7 cellular contexts compared by ENCODE assay signal in the genomic region with DNA sequence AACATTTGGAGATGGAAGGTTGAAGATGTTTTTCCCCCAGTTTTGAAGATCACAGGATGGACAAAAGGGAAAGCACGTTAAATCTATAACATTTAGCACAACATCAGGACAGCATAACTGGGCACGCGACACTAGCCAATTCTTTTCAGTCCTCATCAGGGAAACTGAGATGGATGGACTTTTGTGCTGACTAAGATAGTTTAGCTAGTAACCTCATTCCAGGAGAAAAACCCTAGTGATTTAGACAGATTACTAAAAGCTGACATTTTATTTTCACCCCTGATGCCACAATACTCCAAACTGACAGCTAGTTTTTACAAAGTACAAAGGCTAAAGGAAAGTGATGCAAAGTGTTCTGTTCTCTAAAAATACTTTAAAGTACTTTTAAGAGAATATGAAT. TPM values are rescaled to one million over a fixed set of nuclear protein-coding genes. Genes with fewer than 3 reads are reported as not detected.
"Had no signal": no experiment of that assay in that cellular context is flagged by ENCODE, and none has a peak within 500 bp of the region (broad histone marks: within the 10 kb centered on the region; RNA-seq: fewer than 3 reads in every experiment).

No MANE protein-coding gene starts in this region.

- H3K4me2 ChIP-seq: GM23338 had no signal

- H2AFZ ChIP-seq: GM23338 had no signal

- DNase-seq: H9, HCEC 1CT, KG1 had no signal

- H3K4me3 ChIP-seq: GM23338 had no signal

- ATAC-seq: GM23338 had no signal

- FAIRE-seq: H1, H54 had no signal

RNA-seq across cellular contexts. Expression of a gene that starts 53.3 kb away (rescaled TPM):
- polyA plus RNA-seq: IgD-negative memory B cell had no signal
